Comparison of ENCODE assay signal across 8 cellular contexts in genomic region chr19:2543463-2544442, GRCh38.
DNase-seq lines count a peak whose midpoint lies in the region; ATAC-seq, FAIRE-seq and TF ChIP-seq lines count a peak whose summit lies in the region.

No MANE protein-coding gene starts in this region.

- no peak for ATAC-seq in GM21367 (IDR thresholded peaks at IDR 0.05; ENCODE audit: unreplicated experiment)

- no peaks in the 10 kb centered on the region for H3K27me3 Mint-ChIP-seq in T-helper 2 cell treated with Interferon-gamma antibody and Interleukin-4, amounts not matched to agents 5 μg/mL and 100 μg/mL, for 36 hours (ENCODE audit: low read depth)
- no peaks in the 10 kb centered on the region for H3K27me3 Mint-ChIP-seq in astrocyte (ENCODE audit: low read depth, unreplicated experiment)

- peak overlapping the region; percentile 6 for H3K27ac Mint-ChIP-seq in T-helper 2 cell treated with Interferon-gamma antibody and Interleukin-4, amounts not matched to agents 5 μg/mL and 100 μg/mL, for 36 hours
- H3K27ac Mint-ChIP-seq in astrocyte (ENCODE audit: unreplicated experiment) = peak overlapping the region; percentile 98

- H3K4me1 ChIP-seq in astrocyte (ENCODE audit: insufficient read depth, low read length) = peaks cover 60% of the 10 kb centered on the region
- H3K4me1 ChIP-seq in urinary bladder (ENCODE audit: insufficient read depth) = no peaks in the 10 kb centered on the region

- H3K4me3 ChIP-seq in astrocyte (ENCODE audit: insufficient read depth, low read depth, low read length) (peak overlapping the region; percentile 22), urinary bladder (ENCODE audit: low read depth, low read length) (no peak overlapping the region)

- H3K79me2 ChIP-seq in astrocyte (ENCODE audit: insufficient read depth, low read length) = no peaks in the 10 kb centered on the region

- peaks cover 17% of the 10 kb centered on the region for H3K4me1 Mint-ChIP-seq in T-helper 2 cell treated with Interferon-gamma antibody and Interleukin-4, amounts not matched to agents 5 μg/mL and 100 μg/mL, for 36 hours (ENCODE audit: low read depth)
- H3K4me1 Mint-ChIP-seq in astrocyte (ENCODE audit: low read depth, unreplicated experiment) = peaks cover 28% of the 10 kb centered on the region

- TF ChIP-seq CTCF in astrocyte (IDR thresholded peaks at IDR 0.05; ENCODE audit: insufficient read depth, low read depth, low read length) = no peak

- peak overlapping the region; percentile 36 for H2AFZ ChIP-seq in astrocyte (ENCODE audit: low read depth, low read length)

- H4K20me1 ChIP-seq in astrocyte (ENCODE audit: insufficient read depth, low read length) = no peaks in the 10 kb centered on the region

- no peaks in the 10 kb centered on the region for H3K36me3 Mint-ChIP-seq in T-helper 2 cell treated with Interferon-gamma antibody and Interleukin-4, amounts not matched to agents 5 μg/mL and 100 μg/mL, for 36 hours (ENCODE audit: low read depth)
- no peaks in the 10 kb centered on the region for H3K36me3 Mint-ChIP-seq in astrocyte (ENCODE audit: low read depth, unreplicated experiment)

- H3K27ac ChIP-seq in astrocyte (ENCODE audit: low read depth, low read length) (peak overlapping the region; percentile 95), urinary bladder (ENCODE audit: low read depth) (peak overlapping the region; percentile 66)

- H3K36me3 ChIP-seq in astrocyte (ENCODE audit: insufficient read depth, low read length) (no peaks in the 10 kb centered on the region), urinary bladder (ENCODE audit: insufficient read depth) (no peaks in the 10 kb centered on the region)

- peak overlapping the region; percentile 80 for H3K4me2 ChIP-seq in astrocyte (ENCODE audit: low read length)

- in situ Hi-C loops in G401 (cut with HindIII; ENCODE audit: low sequenced_read_pairs) = no loop called here

- H3K9ac ChIP-seq in astrocyte (ENCODE audit: low read length) = peak overlapping the region; percentile 83

- WGBS in urinary bladder = 11% methylated on average over 36 of the region's 36 CpGs

- peak; percentile 66 for FAIRE-seq in astrocyte (lab: Jason Lieb, UNC)

- DNase-seq in G401 (ENCODE audit: low spot score) = peak; percentile 93
- peak; percentile 56 for DNase-seq in NCI-H1105 (lab: John Stamatoyannopoulos, UW)
- DNase-seq in T-helper 2 cell treated with Interferon-gamma antibody and Interleukin-4, amounts not matched to agents 5 μg/mL and 100 μg/mL, for 36 hours (ENCODE audit: low spot score) = peak; percentile 55
- DNase-seq in astrocyte (ENCODE audit: low read depth) = peak; percentile 98
- DNase-seq in hepatic stellate cell (ENCODE audit: low spot score) = peak; percentile 95
- peak; percentile 92 for DNase-seq in putamen (ENCODE audit: low spot score)

- peak overlapping the region; percentile 52 for H3K4me3 Mint-ChIP-seq in T-helper 2 cell treated with Interferon-gamma antibody and Interleukin-4, amounts not matched to agents 5 μg/mL and 100 μg/mL, for 36 hours
- H3K4me3 Mint-ChIP-seq in astrocyte (ENCODE audit: unreplicated experiment) = peak overlapping the region; percentile 69

- H3K27me3 ChIP-seq in astrocyte (ENCODE audit: insufficient read depth, low read length) = no peaks in the 10 kb centered on the region

- H3K9me3 ChIP-seq in astrocyte (ENCODE audit: insufficient read depth, low read depth, low read length) = no peaks in the 10 kb centered on the region

- no peaks in the 10 kb centered on the region for H3K9me3 Mint-ChIP-seq in T-helper 2 cell treated with Interferon-gamma antibody and Interleukin-4, amounts not matched to agents 5 μg/mL and 100 μg/mL, for 36 hours
- H3K9me3 Mint-ChIP-seq in astrocyte (ENCODE audit: unreplicated experiment) = no peaks in the 10 kb centered on the region
